1 cellular context compared by ENCODE assay signal in the genomic region with DNA sequence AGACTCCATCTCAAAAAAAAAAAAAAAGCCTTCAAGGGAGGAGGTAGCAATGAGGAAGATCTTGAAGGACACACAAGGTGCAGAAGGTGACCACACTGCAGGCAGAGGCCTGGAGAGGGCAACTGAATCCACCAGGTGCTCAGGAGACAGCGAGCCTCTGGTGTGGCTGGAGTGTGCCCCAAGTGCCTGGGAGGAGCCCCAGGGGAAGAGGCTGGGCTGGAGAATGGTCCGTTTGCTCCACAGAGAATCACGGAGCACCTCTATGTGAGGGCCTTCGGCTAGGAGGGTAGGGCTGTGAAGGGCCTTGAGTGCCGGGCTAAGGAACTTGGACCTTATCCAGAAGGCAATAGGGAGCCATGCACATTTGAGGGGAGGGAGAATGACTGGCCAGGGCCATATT.
TF ChIP-seq lines count a peak whose summit lies in the region.

No MANE protein-coding gene starts in this region.

TF ChIP-seq in HepG2, 621 proteins besides CTCF, POLR2A, EP300 and RAD21:
- TF ChIP-seq, protein P1, sequence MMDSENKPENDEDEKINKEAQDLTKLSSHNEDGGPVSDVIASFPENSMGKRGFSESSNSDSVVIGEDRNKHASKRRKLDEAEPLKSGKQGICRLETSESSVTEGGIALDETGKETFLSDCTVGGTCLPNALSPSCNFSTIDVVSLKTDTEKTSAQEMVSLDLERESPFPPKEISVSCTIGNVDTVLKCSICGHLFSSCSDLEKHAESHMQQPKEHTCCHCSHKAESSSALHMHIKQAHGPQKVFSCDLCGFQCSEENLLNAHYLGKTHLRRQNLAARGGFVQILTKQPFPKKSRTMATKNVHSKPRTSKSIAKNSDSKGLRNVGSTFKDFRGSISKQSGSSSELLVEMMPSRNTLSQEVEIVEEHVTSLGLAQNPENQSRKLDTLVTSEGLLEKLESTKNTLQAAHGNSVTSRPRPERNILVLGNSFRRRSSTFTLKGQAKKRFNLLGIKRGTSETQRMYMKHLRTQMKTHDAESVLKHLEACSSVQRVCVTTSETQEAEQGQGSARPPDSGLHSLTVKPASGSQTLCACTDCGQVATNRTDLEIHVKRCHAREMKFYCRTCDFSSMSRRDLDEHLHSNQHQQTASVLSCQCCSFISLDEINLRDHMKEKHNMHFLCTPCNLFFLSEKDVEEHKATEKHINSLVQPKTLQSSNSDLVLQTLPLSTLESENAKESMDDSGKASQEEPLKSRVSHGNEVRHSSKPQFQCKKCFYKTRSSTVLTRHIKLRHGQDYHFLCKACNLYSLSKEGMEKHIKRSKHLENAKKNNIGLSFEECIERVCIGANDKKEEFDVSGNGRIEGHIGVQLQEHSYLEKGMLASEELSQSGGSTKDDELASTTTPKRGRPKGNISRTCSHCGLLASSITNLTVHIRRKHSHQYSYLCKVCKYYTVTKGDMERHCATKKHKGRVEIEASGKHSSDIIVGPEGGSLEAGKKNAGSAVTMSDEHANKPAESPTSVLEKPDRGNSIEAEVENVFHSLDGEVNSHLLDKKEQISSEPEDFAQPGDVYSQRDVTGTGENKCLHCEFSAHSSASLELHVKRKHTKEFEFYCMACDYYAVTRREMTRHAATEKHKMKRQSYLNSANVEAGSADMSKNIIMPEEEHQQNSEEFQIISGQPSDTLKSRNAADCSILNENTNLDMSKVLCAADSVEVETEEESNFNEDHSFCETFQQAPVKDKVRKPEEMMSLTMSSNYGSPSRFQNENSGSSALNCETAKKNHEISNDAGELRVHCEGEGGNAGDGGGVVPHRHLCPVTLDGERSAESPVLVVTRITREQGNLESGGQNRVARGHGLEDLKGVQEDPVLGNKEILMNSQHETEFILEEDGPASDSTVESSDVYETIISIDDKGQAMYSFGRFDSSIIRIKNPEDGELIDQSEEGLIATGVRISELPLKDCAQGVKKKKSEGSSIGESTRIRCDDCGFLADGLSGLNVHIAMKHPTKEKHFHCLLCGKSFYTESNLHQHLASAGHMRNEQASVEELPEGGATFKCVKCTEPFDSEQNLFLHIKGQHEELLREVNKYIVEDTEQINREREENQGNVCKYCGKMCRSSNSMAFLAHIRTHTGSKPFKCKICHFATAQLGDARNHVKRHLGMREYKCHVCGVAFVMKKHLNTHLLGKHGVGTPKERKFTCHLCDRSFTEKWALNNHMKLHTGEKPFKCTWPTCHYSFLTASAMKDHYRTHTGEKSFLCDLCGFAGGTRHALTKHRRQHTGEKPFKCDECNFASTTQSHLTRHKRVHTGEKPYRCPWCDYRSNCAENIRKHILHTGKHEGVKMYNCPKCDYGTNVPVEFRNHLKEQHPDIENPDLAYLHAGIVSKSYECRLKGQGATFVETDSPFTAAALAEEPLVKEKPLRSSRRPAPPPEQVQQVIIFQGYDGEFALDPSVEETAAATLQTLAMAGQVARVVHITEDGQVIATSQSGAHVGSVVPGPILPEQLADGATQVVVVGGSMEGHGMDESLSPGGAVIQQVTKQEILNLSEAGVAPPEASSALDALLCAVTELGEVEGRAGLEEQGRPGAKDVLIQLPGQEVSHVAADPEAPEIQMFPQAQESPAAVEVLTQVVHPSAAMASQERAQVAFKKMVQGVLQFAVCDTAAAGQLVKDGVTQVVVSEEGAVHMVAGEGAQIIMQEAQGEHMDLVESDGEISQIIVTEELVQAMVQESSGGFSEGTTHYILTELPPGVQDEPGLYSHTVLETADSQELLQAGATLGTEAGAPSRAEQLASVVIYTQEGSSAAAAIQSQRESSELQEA (CRISPR knock-in tag; IDR thresholded peaks at IDR 0.05; ENCODE audit: not compliant biosample characterization) = no peak
- TF ChIP-seq, protein P2, sequence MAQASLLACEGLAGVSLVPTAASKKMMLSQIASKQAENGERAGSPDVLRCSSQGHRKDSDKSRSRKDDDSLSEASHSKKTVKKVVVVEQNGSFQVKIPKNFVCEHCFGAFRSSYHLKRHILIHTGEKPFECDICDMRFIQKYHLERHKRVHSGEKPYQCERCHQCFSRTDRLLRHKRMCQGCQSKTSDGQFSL (CRISPR knock-in tag; IDR thresholded peaks at IDR 0.05) = no peak
- no peak for TF ChIP-seq CBFB (CRISPR knock-in tag; IDR thresholded peaks at IDR 0.05)
- TF ChIP-seq TBX3 (IDR thresholded peaks at IDR 0.05; ENCODE audit: borderline replicate concordance) = no peak
- TF ChIP-seq ERF (CRISPR knock-in tag; IDR thresholded peaks at IDR 0.05) = no peak
- TF ChIP-seq RARG (CRISPR knock-in tag; IDR thresholded peaks at IDR 0.05; ENCODE audit: low read depth) = no peak
- TF ChIP-seq SPEN (CRISPR knock-in tag; IDR thresholded peaks at IDR 0.05; ENCODE audit: low read depth) = no peak
- no peak for TF ChIP-seq ZNF329 (CRISPR knock-in tag; IDR thresholded peaks at IDR 0.05; ENCODE audit: low read depth)
- TF ChIP-seq PPARG (CRISPR knock-in tag; conservative IDR thresholded peaks at IDR 0.05) = no peak
- TF ChIP-seq ZSCAN31 (CRISPR knock-in tag; IDR thresholded peaks at IDR 0.05; ENCODE audit: low read depth) = no peak
- no peak for TF ChIP-seq ZNF616 (CRISPR knock-in tag; IDR thresholded peaks at IDR 0.05; ENCODE audit: low read depth)
- no peak for TF ChIP-seq ZNF720 (CRISPR knock-in tag; IDR thresholded peaks at IDR 0.05)
- TF ChIP-seq JUND (CRISPR knock-in tag; IDR thresholded peaks at IDR 0.05) = no peak
- TF ChIP-seq, protein P3, sequence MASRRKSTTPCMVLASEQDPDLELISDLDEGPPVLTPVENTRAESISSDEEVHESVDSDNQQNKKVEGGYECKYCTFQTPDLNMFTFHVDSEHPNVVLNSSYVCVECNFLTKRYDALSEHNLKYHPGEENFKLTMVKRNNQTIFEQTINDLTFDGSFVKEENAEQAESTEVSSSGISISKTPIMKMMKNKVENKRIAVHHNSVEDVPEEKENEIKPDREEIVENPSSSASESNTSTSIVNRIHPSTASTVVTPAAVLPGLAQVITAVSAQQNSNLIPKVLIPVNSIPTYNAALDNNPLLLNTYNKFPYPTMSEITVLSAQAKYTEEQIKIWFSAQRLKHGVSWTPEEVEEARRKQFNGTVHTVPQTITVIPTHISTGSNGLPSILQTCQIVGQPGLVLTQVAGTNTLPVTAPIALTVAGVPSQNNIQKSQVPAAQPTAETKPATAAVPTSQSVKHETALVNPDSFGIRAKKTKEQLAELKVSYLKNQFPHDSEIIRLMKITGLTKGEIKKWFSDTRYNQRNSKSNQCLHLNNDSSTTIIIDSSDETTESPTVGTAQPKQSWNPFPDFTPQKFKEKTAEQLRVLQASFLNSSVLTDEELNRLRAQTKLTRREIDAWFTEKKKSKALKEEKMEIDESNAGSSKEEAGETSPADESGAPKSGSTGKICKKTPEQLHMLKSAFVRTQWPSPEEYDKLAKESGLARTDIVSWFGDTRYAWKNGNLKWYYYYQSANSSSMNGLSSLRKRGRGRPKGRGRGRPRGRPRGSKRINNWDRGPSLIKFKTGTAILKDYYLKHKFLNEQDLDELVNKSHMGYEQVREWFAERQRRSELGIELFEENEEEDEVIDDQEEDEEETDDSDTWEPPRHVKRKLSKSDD (CRISPR knock-in tag; IDR thresholded peaks at IDR 0.05; ENCODE audit: low read depth) = no peak
- TF ChIP-seq ZNF644 (CRISPR knock-in tag; IDR thresholded peaks at IDR 0.05; ENCODE audit: low read depth) = no peak
TF ChIP-seq in HepG2: peak in this region for 0.
